Comparison of ENCODE assay signal across 8 cellular contexts in the genomic region with DNA sequence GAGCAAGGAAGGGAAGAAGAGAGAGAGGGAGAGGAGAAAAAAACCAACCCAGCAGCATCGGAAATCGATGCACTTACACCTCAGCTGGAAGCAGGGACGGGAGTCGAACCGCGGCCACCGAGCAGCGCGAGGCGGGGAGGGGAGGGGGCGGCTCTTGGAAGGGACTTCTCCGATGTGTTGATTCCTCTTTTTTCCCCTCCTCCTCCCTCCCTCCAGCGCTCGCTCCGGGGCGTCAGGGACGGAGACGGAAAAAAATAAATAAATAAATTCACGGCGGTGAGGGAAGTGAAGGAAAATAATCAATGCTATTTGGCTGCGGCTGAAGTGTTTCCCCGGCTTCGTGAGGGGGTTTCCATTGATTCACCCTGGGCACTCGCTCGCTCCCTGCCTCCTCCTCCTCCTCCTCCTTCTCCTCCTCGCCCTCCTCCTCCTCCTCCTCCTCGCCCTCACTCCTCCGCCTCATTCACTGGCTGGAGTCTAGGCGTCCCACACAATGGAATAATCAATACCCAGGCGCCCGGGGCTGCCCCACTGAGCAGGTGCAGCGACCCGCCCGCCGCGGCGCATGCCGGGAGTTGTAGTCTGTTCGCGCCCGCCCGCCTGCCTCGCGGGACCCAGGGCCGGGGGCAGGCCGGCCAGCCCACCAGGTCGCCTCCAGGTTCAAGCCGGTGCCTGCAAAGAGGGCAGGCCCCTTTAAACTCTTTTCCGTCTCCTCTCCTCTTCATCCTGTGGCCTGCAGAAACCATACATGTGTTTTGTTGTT.
DNase-seq lines count a peak whose midpoint lies in the region; ATAC-seq and TF ChIP-seq lines count a peak whose summit lies in the region.

A gene (minus strand): TSS at position 500 of the 763 bp plus-strand sequence. CDS start 16,440 bp downstream, outside the sequence.

- ATAC-seq in GM18867 (IDR thresholded peaks at IDR 0.05; ENCODE audit: unreplicated experiment) (peak; percentile 52), HG03342 (IDR thresholded peaks at IDR 0.05; ENCODE audit: unreplicated experiment) (peak; percentile 42)
- ATAC-seq in activated CD4-positive, CD25-positive, alpha-beta regulatory T cell treated with anti-CD3 and anti-CD28 coated beads, Interleukin-2, amount 50 U/mL, for 24 hours: peak; percentile 74 to 75

- DNase-seq in NCI-H345 (lab: John Stamatoyannopoulos, UW): peak; percentile 89
- peak; percentile 82 for DNase-seq in cerebellar cortex (ENCODE audit: low spot score)
- DNase-seq in left kidney (ENCODE audit: low read depth, low spot score): peak; percentile 91
- peak; percentile 77 to 82 for DNase-seq in stimulated activated CD4-positive, alpha-beta T cell treated with anti-CD3 and anti-CD28 coated beads, Interleukin-1b, Interleukin-23, amount 100 ng/mL, for 4 hours (ENCODE audit: low read depth in 2 of 2)

- peak within 1 kb of the TSS; percentile 71 for H3K27ac ChIP-seq in 22Rv1

- no peak for TF ChIP-seq CTCF in 22Rv1 (IDR thresholded peaks at IDR 0.05)

Comparison
In these comparisons a context has a peak if more than half of its experiments do, and no peak if none do; other contexts are left out.
1. Peak in every context shown above with its lines: DNase-seq, ATAC-seq and H3K27ac ChIP-seq.